Comparison of ENCODE assay signal across 21 cellular contexts in the genomic region with DNA sequence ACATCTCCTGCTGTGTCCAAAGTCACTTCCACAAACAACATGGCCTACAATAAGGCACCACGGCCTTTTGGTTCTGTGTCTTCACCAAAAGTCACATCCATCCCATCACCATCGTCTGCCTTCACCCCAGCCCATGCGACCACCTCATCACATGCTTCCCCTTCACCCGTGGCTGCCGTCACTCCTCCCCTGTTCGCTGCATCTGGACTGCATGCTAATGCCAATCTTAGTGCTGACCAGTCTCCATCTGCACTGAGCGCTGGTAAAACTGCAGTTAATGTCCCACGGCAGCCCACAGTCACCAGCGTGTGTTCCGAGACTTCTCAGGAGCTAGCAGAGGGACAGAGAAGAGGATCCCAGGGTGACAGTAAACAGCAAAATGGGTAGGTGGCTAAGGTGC.
DNase-seq lines count a peak whose midpoint lies in the region; ATAC-seq, FAIRE-seq and TF ChIP-seq lines count a peak whose summit lies in the region.
"Had no signal": no experiment of that assay in that cellular context is flagged by ENCODE, and none has a peak within 500 bp of the region (broad histone marks: within the 10 kb centered on the region; RNA-seq: fewer than 3 reads in every experiment).

No MANE protein-coding gene starts in this region.

- no peak overlapping the region for H3K9ac ChIP-seq in neural progenitor cell

- H3K4me3 ChIP-seq in cardiac muscle cell = no peak overlapping the region
- no peak overlapping the region for H3K4me3 ChIP-seq in neural progenitor cell
- H3K4me3 ChIP-seq: lower lobe of right lung, Peyer's patch, thyroid gland had no signal

- H2AFZ ChIP-seq in neural progenitor cell (replicated peaks) = no peak overlapping the region

- H3K36me3 ChIP-seq in cardiac muscle cell (peaks cover 35% of the 10 kb centered on the region), neural progenitor cell (no peaks in the 10 kb centered on the region)
- H3K36me3 ChIP-seq: thyroid gland, WERI-Rb-1 had no signal

- H3K4me1 Mint-ChIP-seq in WTC11 (peaks cover 24% of the 10 kb centered on the region), neural progenitor cell (peaks cover 52% of the 10 kb centered on the region)

- H3K9me3 ChIP-seq in cardiac muscle cell (ENCODE audit: low read depth) = no peaks in the 10 kb centered on the region
- no peaks in the 10 kb centered on the region for H3K9me3 ChIP-seq in neural progenitor cell (ENCODE audit: low read depth)
- H3K9me3 ChIP-seq: lower lobe of right lung, Peyer's patch, thyroid gland had no signal

- TF ChIP-seq CTCF in WTC11 (IDR thresholded peaks at IDR 0.05) (no peak), cardiac muscle cell (IDR thresholded peaks at IDR 0.05; ENCODE audit: low read depth, low read length) (no peak), neural progenitor cell (IDR thresholded peaks at IDR 0.05) (no peak)

- POLR2A ChIA-PET in WTC11 (lab: Charles Lee) = interaction anchor here (0.6 kb wide), 1 partner anchor 125 kb away, joined by 3 read pairs; no protein-coding TSS in a partner anchor

- peak; percentile 54 for FAIRE-seq in GM12891 (lab: Jason Lieb, UNC)

- peak overlapping the region; percentile 69 for H3K4me2 ChIP-seq in neural progenitor cell

- DNase-seq in GM12891 (ENCODE audit: insufficient read length, low spot score) (no peak), WTC11 (ENCODE audit: low spot score) (no peak), cardiac muscle cell (ENCODE audit: low read depth in 1 of 2, low spot score in 1 of 2) (no peak), neural progenitor cell (ENCODE audit: low spot score) (no peak), midbrain (lab: John Stamatoyannopoulos, UW) (no peak), COLO668 (lab: John Stamatoyannopoulos, UW; ENCODE audit: unreplicated experiment) (no peak)
- DNase-seq: activated CD4-positive, alpha-beta T cell treated with anti-CD3 and anti-CD28 coated beads, Interleukin-2, amount 50 U/mL, for 4 hours; amniotic stem cell; cerebellar nuclear complex; DMS 273 treated with DMSO at 0.1 percent for 48 hours; lower lobe of right lung; NCI-H1105; NCI-H2081 treated with DMSO at 0.1 percent for 48 hours; NCI-H510A; NK-92 treated with Interleukin-12 subunit alpha and Interleukin-12 subunit beta, amount 100 ng/mL, for 24 hours; Peyer's patch; T-helper 2 cell; thyroid gland; WERI-Rb-1 had no signal

- H3K27me3 ChIP-seq in cardiac muscle cell (no peaks in the 10 kb centered on the region), neural progenitor cell (no peaks in the 10 kb centered on the region)
- H3K27me3 ChIP-seq: Peyer's patch, thyroid gland had no signal

- H3K79me2 ChIP-seq in neural progenitor cell (ENCODE audit: low read depth) = peaks cover 3% of the 10 kb centered on the region

- ATAC-seq in WTC11 (peak; percentile 41), HG03280 (IDR thresholded peaks at IDR 0.05; ENCODE audit: unreplicated experiment) (no peak), HG02759 (IDR thresholded peaks at IDR 0.05; ENCODE audit: unreplicated experiment) (no peak)
- ATAC-seq: lower lobe of right lung had no signal

- H3K27me3 Mint-ChIP-seq in WTC11 (ENCODE audit: low read depth) (no peaks in the 10 kb centered on the region), neural progenitor cell (ENCODE audit: insufficient read depth, low read depth) (no peaks in the 10 kb centered on the region)

- H3K36me3 Mint-ChIP-seq in WTC11 (no peaks in the 10 kb centered on the region), neural progenitor cell (peaks cover 4% of the 10 kb centered on the region)

- H3K4me1 ChIP-seq in cardiac muscle cell (ENCODE audit: low read depth) (peaks cover 40% of the 10 kb centered on the region), neural progenitor cell (peaks cover 41% of the 10 kb centered on the region)
- H3K4me1 ChIP-seq: lower lobe of right lung, Peyer's patch had no signal

- peaks cover 20% of the 10 kb centered on the region for H3F3A ChIP-seq in neural progenitor cell (ENCODE audit: low read depth)

- H3K4me3 Mint-ChIP-seq in WTC11 (no peak overlapping the region), neural progenitor cell (no peak overlapping the region)

- H3K27ac ChIP-seq in cardiac muscle cell (peak overlapping the region; percentile 84), neural progenitor cell (peak overlapping the region; percentile 84)
- H3K27ac ChIP-seq: lower lobe of right lung, Peyer's patch, thyroid gland, WERI-Rb-1 had no signal

- H3K27ac Mint-ChIP-seq in WTC11 (peak overlapping the region; percentile 10), neural progenitor cell (peak overlapping the region; percentile 97)

- H3K9me3 Mint-ChIP-seq in WTC11 = no peaks in the 10 kb centered on the region
- H3K9me3 Mint-ChIP-seq in neural progenitor cell = no peaks in the 10 kb centered on the region

- no peaks in the 10 kb centered on the region for H4K20me1 ChIP-seq in neural progenitor cell (ENCODE audit: low read depth)

- TF ChIP-seq POLR2A in GM12891 (IDR thresholded peaks at IDR 0.05; ENCODE audit: low read depth, low read length) = no peak

- CTCF ChIA-PET in WTC11 (lab: Charles Lee) = interaction anchor here (2.4 kb wide), 1 partner anchor 169 kb away, joined by 8 read pairs; no protein-coding TSS in a partner anchor

TF ChIP-seq in GM12891, 5 proteins besides CTCF, POLR2A, EP300 and RAD21:
- TF ChIP-seq PAX5 (IDR thresholded peaks at IDR 0.05; ENCODE audit: insufficient read depth, low read length, severe bottlenecking) = no peak

TF ChIP-seq in WTC11, 78 proteins besides CTCF, POLR2A, EP300 and RAD21:
- TF ChIP-seq SP1 (CRISPR knock-in tag; conservative IDR thresholded peaks at IDR 0.05) (no peak), KAT7 (CRISPR knock-in tag; IDR thresholded peaks at IDR 0.05; ENCODE audit: borderline replicate concordance) (no peak), TEAD4 (CRISPR knock-in tag; IDR thresholded peaks at IDR 0.05) (no peak), IRF1 (CRISPR knock-in tag; IDR thresholded peaks at IDR 0.05) (no peak), FOXJ3 (CRISPR knock-in tag; IDR thresholded peaks at IDR 0.05; ENCODE audit: borderline replicate concordance) (no peak), PREB (CRISPR knock-in tag; IDR thresholded peaks at IDR 0.05; ENCODE audit: borderline replicate concordance) (no peak)
- TF ChIP-seq, protein P1, sequence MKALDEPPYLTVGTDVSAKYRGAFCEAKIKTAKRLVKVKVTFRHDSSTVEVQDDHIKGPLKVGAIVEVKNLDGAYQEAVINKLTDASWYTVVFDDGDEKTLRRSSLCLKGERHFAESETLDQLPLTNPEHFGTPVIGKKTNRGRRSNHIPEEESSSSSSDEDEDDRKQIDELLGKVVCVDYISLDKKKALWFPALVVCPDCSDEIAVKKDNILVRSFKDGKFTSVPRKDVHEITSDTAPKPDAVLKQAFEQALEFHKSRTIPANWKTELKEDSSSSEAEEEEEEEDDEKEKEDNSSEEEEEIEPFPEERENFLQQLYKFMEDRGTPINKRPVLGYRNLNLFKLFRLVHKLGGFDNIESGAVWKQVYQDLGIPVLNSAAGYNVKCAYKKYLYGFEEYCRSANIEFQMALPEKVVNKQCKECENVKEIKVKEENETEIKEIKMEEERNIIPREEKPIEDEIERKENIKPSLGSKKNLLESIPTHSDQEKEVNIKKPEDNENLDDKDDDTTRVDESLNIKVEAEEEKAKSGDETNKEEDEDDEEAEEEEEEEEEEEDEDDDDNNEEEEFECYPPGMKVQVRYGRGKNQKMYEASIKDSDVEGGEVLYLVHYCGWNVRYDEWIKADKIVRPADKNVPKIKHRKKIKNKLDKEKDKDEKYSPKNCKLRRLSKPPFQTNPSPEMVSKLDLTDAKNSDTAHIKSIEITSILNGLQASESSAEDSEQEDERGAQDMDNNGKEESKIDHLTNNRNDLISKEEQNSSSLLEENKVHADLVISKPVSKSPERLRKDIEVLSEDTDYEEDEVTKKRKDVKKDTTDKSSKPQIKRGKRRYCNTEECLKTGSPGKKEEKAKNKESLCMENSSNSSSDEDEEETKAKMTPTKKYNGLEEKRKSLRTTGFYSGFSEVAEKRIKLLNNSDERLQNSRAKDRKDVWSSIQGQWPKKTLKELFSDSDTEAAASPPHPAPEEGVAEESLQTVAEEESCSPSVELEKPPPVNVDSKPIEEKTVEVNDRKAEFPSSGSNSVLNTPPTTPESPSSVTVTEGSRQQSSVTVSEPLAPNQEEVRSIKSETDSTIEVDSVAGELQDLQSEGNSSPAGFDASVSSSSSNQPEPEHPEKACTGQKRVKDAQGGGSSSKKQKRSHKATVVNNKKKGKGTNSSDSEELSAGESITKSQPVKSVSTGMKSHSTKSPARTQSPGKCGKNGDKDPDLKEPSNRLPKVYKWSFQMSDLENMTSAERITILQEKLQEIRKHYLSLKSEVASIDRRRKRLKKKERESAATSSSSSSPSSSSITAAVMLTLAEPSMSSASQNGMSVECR (CRISPR knock-in tag; IDR thresholded peaks at IDR 0.05; ENCODE audit: borderline replicate concordance) = no peak
